24 cellular contexts compared by ENCODE assay signal in the genomic region with DNA sequence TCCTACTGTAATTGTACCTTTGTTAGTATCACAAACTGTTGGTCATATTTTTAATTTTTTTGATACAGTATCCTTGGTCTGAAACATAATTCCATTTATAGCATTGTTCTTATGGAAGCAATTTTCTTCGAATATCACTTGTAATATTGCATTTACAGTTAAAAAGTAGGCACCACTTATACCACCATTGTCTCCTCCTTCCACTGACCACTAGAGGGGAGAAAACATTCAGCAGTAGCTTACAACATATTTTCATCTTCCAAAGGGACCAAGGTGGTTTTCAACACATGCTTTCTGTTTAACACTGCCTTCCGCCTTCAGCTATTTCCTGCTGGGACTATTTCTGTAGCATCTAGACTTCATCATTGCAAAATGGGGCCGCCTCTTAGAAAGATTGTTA.
"Had no signal": no experiment of that assay in that cellular context is flagged by ENCODE, and none has a peak within 500 bp of the region (broad histone marks: within the 10 kb centered on the region; RNA-seq: fewer than 3 reads in every experiment).

No MANE protein-coding gene starts in this region.

- H3K4me3 ChIP-seq: hepatocyte, pancreas, psoas muscle, spleen, tibial artery, upper lobe of right lung, vagina had no signal

- H3K4me3 Mint-ChIP-seq: naive B cell; nephron; stimulated activated memory B cell treated with anti-CD40 and anti-IgM and Interleukin-4, amounts not matched to agents 10 μg/mL and 1 μg/mL and 100 μg/mL, for 72 hours; stimulated activated naive CD8-positive, alpha-beta T cell treated with anti-CD3 and anti-CD28 coated beads, Interleukin-15, Interleukin-2, amounts not matched to agents 100 ng/mL and 50 ng/mL, for 24 hours had no signal

- H3K27ac Mint-ChIP-seq: naive B cell; nephron; stimulated activated memory B cell treated with anti-CD40 and anti-IgM and Interleukin-4, amounts not matched to agents 10 μg/mL and 1 μg/mL and 100 μg/mL, for 72 hours; stimulated activated naive CD8-positive, alpha-beta T cell treated with anti-CD3 and anti-CD28 coated beads, Interleukin-15, Interleukin-2, amounts not matched to agents 100 ng/mL and 50 ng/mL, for 24 hours had no signal

- H3K4me1 Mint-ChIP-seq: naive B cell; stimulated activated memory B cell treated with anti-CD40 and anti-IgM and Interleukin-4, amounts not matched to agents 10 μg/mL and 1 μg/mL and 100 μg/mL, for 72 hours had no signal

- H3K36me3 Mint-ChIP-seq: naive B cell; stimulated activated memory B cell treated with anti-CD40 and anti-IgM and Interleukin-4, amounts not matched to agents 10 μg/mL and 1 μg/mL and 100 μg/mL, for 72 hours had no signal

- ATAC-seq: foreskin keratinocyte; left colon; left ventricle myocardium superior; pancreas; psoas muscle; sciatic nerve; stimulated activated memory B cell treated with anti-CD40 and anti-IgM and Interleukin-4, amounts not matched to agents 10 μg/mL and 1 μg/mL and 100 μg/mL, for 72 hours; upper lobe of right lung had no signal

- H3K9me3 Mint-ChIP-seq: stimulated activated memory B cell treated with anti-CD40 and anti-IgM and Interleukin-4, amounts not matched to agents 10 μg/mL and 1 μg/mL and 100 μg/mL, for 72 hours; stimulated activated naive CD8-positive, alpha-beta T cell treated with anti-CD3 and anti-CD28 coated beads, Interleukin-15, Interleukin-2, amounts not matched to agents 100 ng/mL and 50 ng/mL, for 24 hours had no signal

- H3K27me3 ChIP-seq: foreskin keratinocyte, hepatocyte, spleen, tibial artery, upper lobe of right lung, vagina had no signal

- FAIRE-seq: endothelial cell of umbilical vein, pancreas had no signal

- H3K4me1 ChIP-seq: foreskin keratinocyte, pancreas, psoas muscle, spleen, tibial artery, upper lobe of right lung, vagina had no signal

- DNase-seq: dermis blood vessel endothelial cell; erythroblast; foreskin keratinocyte; left colon; left ventricle myocardium superior; mesendoderm; naive B cell; occipital lobe; pancreas; psoas muscle; retina; spleen; stimulated activated CD4-positive, alpha-beta T cell treated with anti-CD3 and anti-CD28 coated beads, Interleukin-15, amount 100 ng/mL, for 24 hours; stimulated activated CD4-positive, alpha-beta T cell treated with anti-CD3 and anti-CD28 coated beads, Interleukin-1b, Interleukin-23, amount 100 ng/mL, for 48 hours; stimulated activated CD4-positive, alpha-beta T cell treated with anti-CD3 and anti-CD28 coated beads, Interleukin-4, amount 100 ng/mL, for 24 hours; tibial artery; upper lobe of right lung had no signal

- H3K36me3 ChIP-seq: pancreas, spleen, tibial artery, upper lobe of right lung, vagina had no signal

- H3K27me3 Mint-ChIP-seq: stimulated activated memory B cell treated with anti-CD40 and anti-IgM and Interleukin-4, amounts not matched to agents 10 μg/mL and 1 μg/mL and 100 μg/mL, for 72 hours; stimulated activated naive CD8-positive, alpha-beta T cell treated with anti-CD3 and anti-CD28 coated beads, Interleukin-15, Interleukin-2, amounts not matched to agents 100 ng/mL and 50 ng/mL, for 24 hours had no signal

- H3K27ac ChIP-seq: foreskin keratinocyte, hepatocyte, pancreas, psoas muscle, spleen, tibial artery, upper lobe of right lung, vagina had no signal

- H3K9me3 ChIP-seq: pancreas, upper lobe of right lung, vagina had no signal
